In genomic region chr2:120272763-120273481, GRCh38 we compare ENCODE assay signal across 1 cellular context.
TF ChIP-seq lines count a peak whose summit lies in the region.

No MANE protein-coding gene starts in this region.

TF ChIP-seq in HepG2, 621 proteins besides CTCF, POLR2A, EP300 and RAD21 (continued from another document and continues in another):
- TF ChIP-seq NFAT5 (CRISPR knock-in tag; IDR thresholded peaks at IDR 0.05) (no peak), SCMH1 (CRISPR knock-in tag; IDR thresholded peaks at IDR 0.05; ENCODE audit: borderline replicate concordance) (no peak), ZNF772 (CRISPR knock-in tag; IDR thresholded peaks at IDR 0.05) (peak; percentile 93), ZSCAN9 (CRISPR knock-in tag; IDR thresholded peaks at IDR 0.05; ENCODE audit: borderline replicate concordance) (peak; percentile 49; the same call in 1 of the 2 replicates), ATF1 (CRISPR knock-in tag; IDR thresholded peaks at IDR 0.05) (peak; percentile 52; the same call in 1 of the 2 replicates), PPARG (CRISPR knock-in tag; conservative IDR thresholded peaks at IDR 0.05) (peak; percentile 64), ZNF354B (CRISPR knock-in tag; IDR thresholded peaks at IDR 0.05) (no peak), ZNF44 (CRISPR knock-in tag; IDR thresholded peaks at IDR 0.05) (peak; percentile 100), FOSL2 (CRISPR knock-in tag; IDR thresholded peaks at IDR 0.05) (peak; percentile 75), GZF1 (CRISPR knock-in tag; IDR thresholded peaks at IDR 0.05) (peak; percentile 78; the same call in 1 of the 2 replicates), ZNF773 (CRISPR knock-in tag; IDR thresholded peaks at IDR 0.05; ENCODE audit: borderline replicate concordance) (no peak), ZNF597 (CRISPR knock-in tag; IDR thresholded peaks at IDR 0.05) (no peak), BRF2 (CRISPR knock-in tag; IDR thresholded peaks at IDR 0.05) (no peak), REXO4 (CRISPR knock-in tag; IDR thresholded peaks at IDR 0.05; ENCODE audit: borderline replicate concordance) (no peak), ZNF83 (CRISPR knock-in tag; IDR thresholded peaks at IDR 0.05; ENCODE audit: borderline replicate concordance) (no peak), HNRNPK (IDR thresholded peaks at IDR 0.05; ENCODE audit: low read depth, low read length, poor library complexity, severe bottlenecking) (no peak), ZFP82 (CRISPR knock-in tag; IDR thresholded peaks at IDR 0.05; ENCODE audit: borderline replicate concordance) (no peak), PAWR (CRISPR knock-in tag; IDR thresholded peaks at IDR 0.05; ENCODE audit: borderline replicate concordance) (0 out of 2 replicates have a peak, but pooled peaks have one; percentile 78), DR1 (CRISPR knock-in tag; IDR thresholded peaks at IDR 0.05) (no peak), TRIM22 (IDR thresholded peaks at IDR 0.05) (no peak), ZNF136 (CRISPR knock-in tag; IDR thresholded peaks at IDR 0.05; ENCODE audit: low read depth) (no peak), NRL (CRISPR knock-in tag; IDR thresholded peaks at IDR 0.05; ENCODE audit: borderline replicate concordance) (no peak), ATRX (CRISPR knock-in tag; IDR thresholded peaks at IDR 0.05; ENCODE audit: borderline replicate concordance) (no peak), HDAC2 (CRISPR knock-in tag; IDR thresholded peaks at IDR 0.05) (peak; percentile 95), ZBTB39 (CRISPR knock-in tag; IDR thresholded peaks at IDR 0.05) (no peak), ZSCAN22 (CRISPR knock-in tag; IDR thresholded peaks at IDR 0.05) (0 out of 2 replicates have a peak, but pooled peaks have one; percentile 62), ZNF260 (CRISPR knock-in tag; IDR thresholded peaks at IDR 0.05; ENCODE audit: borderline replicate concordance, low read depth) (no peak), MXI1 (IDR thresholded peaks at IDR 0.05; ENCODE audit: borderline replicate concordance, low read depth, low read length) (no peak), ARNT2 (CRISPR knock-in tag; IDR thresholded peaks at IDR 0.05; ENCODE audit: low read depth) (no peak), MXD4 (CRISPR knock-in tag; IDR thresholded peaks at IDR 0.05) (0 out of 2 replicates have a peak, but pooled peaks have one; percentile 39), TMF1 (CRISPR knock-in tag; IDR thresholded peaks at IDR 0.05; ENCODE audit: low read depth) (no peak), ATAD3A (CRISPR knock-in tag; IDR thresholded peaks at IDR 0.05) (no peak), SUZ12 (IDR thresholded peaks at IDR 0.05; ENCODE audit: low read depth, low read length) (no peak), ZNF30 (CRISPR knock-in tag; IDR thresholded peaks at IDR 0.05) (no peak), ZNF350 (CRISPR knock-in tag; IDR thresholded peaks at IDR 0.05; ENCODE audit: borderline replicate concordance, low read depth) (peak; percentile 70; the same call in 1 of the 2 replicates), ZBED4 (CRISPR knock-in tag; IDR thresholded peaks at IDR 0.05; ENCODE audit: borderline replicate concordance) (peak; percentile 77; the same call in 1 of the 2 replicates), SMAD1 (CRISPR knock-in tag; IDR thresholded peaks at IDR 0.05; ENCODE audit: borderline replicate concordance, low read depth) (no peak), SOX5 (CRISPR knock-in tag; IDR thresholded peaks at IDR 0.05; ENCODE audit: borderline replicate concordance) (peak; percentile 80), SPEN (CRISPR knock-in tag; IDR thresholded peaks at IDR 0.05; ENCODE audit: low read depth) (no peak), CENPBD1 (CRISPR knock-in tag; IDR thresholded peaks at IDR 0.05; ENCODE audit: borderline replicate concordance, low read depth) (no peak; the same call in 1 of the 2 replicates), AGO1 (IDR thresholded peaks at IDR 0.05; ENCODE audit: low read depth, low read length, poor library complexity, severe bottlenecking) (no peak), ZNF253 (CRISPR knock-in tag; IDR thresholded peaks at IDR 0.05; ENCODE audit: borderline replicate concordance) (no peak), ATF7-NPFF (CRISPR knock-in tag; IDR thresholded peaks at IDR 0.05; ENCODE audit: low read depth) (no peak), KDM1A (CRISPR knock-in tag; IDR thresholded peaks at IDR 0.05) (peak; percentile 92)
